Comparison of ENCODE assay signal across 1 cellular context in genomic region chr19:35298561-35298972, GRCh38.
A peak's percentile ranks its signal among the peaks of the same experiment; 100 is the strongest.
TF ChIP-seq lines count a peak whose summit lies in the region.

No MANE protein-coding gene starts in this region.

TF ChIP-seq in K562, 482 proteins besides CTCF, POLR2A, EP300 and RAD21 (continues in another document):
- TF ChIP-seq ARID1B (IDR thresholded peaks at IDR 0.05), result 0 out of 2 replicates have a peak, but pooled peaks have one; percentile 11
- TF ChIP-seq ZNF217 (CRISPR knock-in tag; IDR thresholded peaks at IDR 0.05), result no peak
- TF ChIP-seq ZNF175 (CRISPR knock-in tag; IDR thresholded peaks at IDR 0.05; ENCODE audit: low read depth), result no peak
- TF ChIP-seq ZNF282 (CRISPR knock-in tag; IDR thresholded peaks at IDR 0.05), result no peak; the same call in 1 of the 2 replicates
- TF ChIP-seq TCF7L2 (IDR thresholded peaks at IDR 0.05; ENCODE audit: low read depth, low read length), result no peak
- peak; percentile 25; the same call in 1 of the 2 replicates for TF ChIP-seq EGR1 (conservative IDR thresholded peaks at IDR 0.05)
- TF ChIP-seq DPF2 (IDR thresholded peaks at IDR 0.05), result 0 out of 2 replicates have a peak, but pooled peaks have one; percentile 10
- no peak for TF ChIP-seq MBD1 (CRISPR knock-in tag; IDR thresholded peaks at IDR 0.05)
- no peak for TF ChIP-seq PHF8 (IDR thresholded peaks at IDR 0.05; ENCODE audit: borderline replicate concordance, low read length)
- TF ChIP-seq KLF13 (tag; IDR thresholded peaks at IDR 0.05; ENCODE audit: borderline replicate concordance, low read depth), result no peak
- TF ChIP-seq DNMT1 (IDR thresholded peaks at IDR 0.05), result no peak
- no peak for TF ChIP-seq CLOCK (CRISPR knock-in tag; IDR thresholded peaks at IDR 0.05; ENCODE audit: borderline replicate concordance)
- TF ChIP-seq ZNF584 (CRISPR knock-in tag; IDR thresholded peaks at IDR 0.05; ENCODE audit: low read depth), result no peak
- TF ChIP-seq HDAC6 (IDR thresholded peaks at IDR 0.05; ENCODE audit: low read depth, low read length), result no peak
- TF ChIP-seq MEF2D (tag; conservative IDR thresholded peaks at IDR 0.05; ENCODE audit: low read depth), result no peak
- TF ChIP-seq HSF4 (CRISPR knock-in tag; IDR thresholded peaks at IDR 0.05; ENCODE audit: borderline replicate concordance), result no peak
- no peak for TF ChIP-seq SAFB (IDR thresholded peaks at IDR 0.05; ENCODE audit: borderline replicate concordance, low read depth, low read length)
- peak; percentile 40; the same call in 1 of the 2 replicates for TF ChIP-seq CBX1 (IDR thresholded peaks at IDR 0.05; ENCODE audit: low read depth)
- TF ChIP-seq, protein P1, sequence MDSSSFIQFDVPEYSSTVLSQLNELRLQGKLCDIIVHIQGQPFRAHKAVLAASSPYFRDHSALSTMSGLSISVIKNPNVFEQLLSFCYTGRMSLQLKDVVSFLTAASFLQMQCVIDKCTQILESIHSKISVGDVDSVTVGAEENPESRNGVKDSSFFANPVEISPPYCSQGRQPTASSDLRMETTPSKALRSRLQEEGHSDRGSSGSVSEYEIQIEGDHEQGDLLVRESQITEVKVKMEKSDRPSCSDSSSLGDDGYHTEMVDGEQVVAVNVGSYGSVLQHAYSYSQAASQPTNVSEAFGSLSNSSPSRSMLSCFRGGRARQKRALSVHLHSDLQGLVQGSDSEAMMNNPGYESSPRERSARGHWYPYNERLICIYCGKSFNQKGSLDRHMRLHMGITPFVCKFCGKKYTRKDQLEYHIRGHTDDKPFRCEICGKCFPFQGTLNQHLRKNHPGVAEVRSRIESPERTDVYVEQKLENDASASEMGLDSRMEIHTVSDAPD (CRISPR knock-in tag; IDR thresholded peaks at IDR 0.05), result no peak
- no peak for TF ChIP-seq CHAMP1 (IDR thresholded peaks at IDR 0.05)
- no peak for TF ChIP-seq E2F8 (IDR thresholded peaks at IDR 0.05; ENCODE audit: low read depth, partially characterized antibody)
- no peak for TF ChIP-seq CHD2 (IDR thresholded peaks at IDR 0.05; ENCODE audit: low read depth, low read length)
- TF ChIP-seq, protein P2, sequence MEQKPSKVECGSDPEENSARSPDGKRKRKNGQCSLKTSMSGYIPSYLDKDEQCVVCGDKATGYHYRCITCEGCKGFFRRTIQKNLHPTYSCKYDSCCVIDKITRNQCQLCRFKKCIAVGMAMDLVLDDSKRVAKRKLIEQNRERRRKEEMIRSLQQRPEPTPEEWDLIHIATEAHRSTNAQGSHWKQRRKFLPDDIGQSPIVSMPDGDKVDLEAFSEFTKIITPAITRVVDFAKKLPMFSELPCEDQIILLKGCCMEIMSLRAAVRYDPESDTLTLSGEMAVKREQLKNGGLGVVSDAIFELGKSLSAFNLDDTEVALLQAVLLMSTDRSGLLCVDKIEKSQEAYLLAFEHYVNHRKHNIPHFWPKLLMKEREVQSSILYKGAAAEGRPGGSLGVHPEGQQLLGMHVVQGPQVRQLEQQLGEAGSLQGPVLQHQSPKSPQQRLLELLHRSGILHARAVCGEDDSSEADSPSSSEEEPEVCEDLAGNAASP (IDR thresholded peaks at IDR 0.05), result no peak
- TF ChIP-seq USF1 (CRISPR knock-in tag; IDR thresholded peaks at IDR 0.05), result no peak
- no peak for TF ChIP-seq CBX5 (IDR thresholded peaks at IDR 0.05; ENCODE audit: borderline replicate concordance, low read depth)
- TF ChIP-seq SRSF1 (IDR thresholded peaks at IDR 0.05; ENCODE audit: low read depth, low read length), result no peak
- no peak for TF ChIP-seq POLR2G (IDR thresholded peaks at IDR 0.05; ENCODE audit: low read depth, low read length)
- TF ChIP-seq, protein P3, sequence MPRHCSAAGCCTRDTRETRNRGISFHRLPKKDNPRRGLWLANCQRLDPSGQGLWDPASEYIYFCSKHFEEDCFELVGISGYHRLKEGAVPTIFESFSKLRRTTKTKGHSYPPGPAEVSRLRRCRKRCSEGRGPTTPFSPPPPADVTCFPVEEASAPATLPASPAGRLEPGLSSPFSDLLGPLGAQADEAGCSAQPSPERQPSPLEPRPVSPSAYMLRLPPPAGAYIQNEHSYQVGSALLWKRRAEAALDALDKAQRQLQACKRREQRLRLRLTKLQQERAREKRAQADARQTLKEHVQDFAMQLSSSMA (CRISPR knock-in tag; IDR thresholded peaks at IDR 0.05), result no peak
- TF ChIP-seq SMARCA5 (IDR thresholded peaks at IDR 0.05), result no peak
- no peak for TF ChIP-seq ELF1 (tag; IDR thresholded peaks at IDR 0.05)
- TF ChIP-seq E2F3 (CRISPR knock-in tag; IDR thresholded peaks at IDR 0.05), result no peak
- TF ChIP-seq RBM39 (optimal IDR thresholded peaks at IDR 0.05; ENCODE audit: low read depth, low read length), result no peak
- no peak for TF ChIP-seq TRIM28 (IDR thresholded peaks at IDR 0.05)
- TF ChIP-seq ASH1L (IDR thresholded peaks at IDR 0.05; ENCODE audit: borderline replicate concordance, low read depth, partially characterized antibody), result no peak
- TF ChIP-seq IFI16 (CRISPR knock-in tag; IDR thresholded peaks at IDR 0.05), result no peak
- peak; percentile 43; the same call in 1 of the 2 replicates for TF ChIP-seq NKRF (IDR thresholded peaks at IDR 0.05; ENCODE audit: borderline replicate concordance)
- no peak for TF ChIP-seq WHSC1 (IDR thresholded peaks at IDR 0.05; ENCODE audit: low read length)
- no peak for TF ChIP-seq DACH1 (IDR thresholded peaks at IDR 0.05; ENCODE audit: partially characterized antibody)
- TF ChIP-seq, protein P4, sequence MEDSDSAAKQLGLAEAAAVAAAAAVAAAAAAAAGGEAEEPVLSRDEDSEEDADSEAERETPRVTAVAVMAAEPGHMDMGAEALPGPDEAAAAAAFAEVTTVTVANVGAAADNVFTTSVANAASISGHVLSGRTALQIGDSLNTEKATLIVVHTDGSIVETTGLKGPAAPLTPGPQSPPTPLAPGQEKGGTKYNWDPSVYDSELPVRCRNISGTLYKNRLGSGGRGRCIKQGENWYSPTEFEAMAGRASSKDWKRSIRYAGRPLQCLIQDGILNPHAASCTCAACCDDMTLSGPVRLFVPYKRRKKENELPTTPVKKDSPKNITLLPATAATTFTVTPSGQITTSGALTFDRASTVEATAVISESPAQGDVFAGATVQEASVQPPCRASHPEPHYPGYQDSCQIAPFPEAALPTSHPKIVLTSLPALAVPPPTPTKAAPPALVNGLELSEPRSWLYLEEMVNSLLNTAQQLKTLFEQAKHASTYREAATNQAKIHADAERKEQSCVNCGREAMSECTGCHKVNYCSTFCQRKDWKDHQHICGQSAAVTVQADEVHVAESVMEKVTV (CRISPR knock-in tag; IDR thresholded peaks at IDR 0.05), result no peak
- no peak for TF ChIP-seq ZBTB17 (CRISPR knock-in tag; IDR thresholded peaks at IDR 0.05)
- TF ChIP-seq MLX (CRISPR knock-in tag; conservative IDR thresholded peaks at IDR 0.05), result no peak
- TF ChIP-seq BMI1 (IDR thresholded peaks at IDR 0.05; ENCODE audit: low read length), result no peak
